ENCODE assay signal across 1 cellular context in the genomic region with DNA sequence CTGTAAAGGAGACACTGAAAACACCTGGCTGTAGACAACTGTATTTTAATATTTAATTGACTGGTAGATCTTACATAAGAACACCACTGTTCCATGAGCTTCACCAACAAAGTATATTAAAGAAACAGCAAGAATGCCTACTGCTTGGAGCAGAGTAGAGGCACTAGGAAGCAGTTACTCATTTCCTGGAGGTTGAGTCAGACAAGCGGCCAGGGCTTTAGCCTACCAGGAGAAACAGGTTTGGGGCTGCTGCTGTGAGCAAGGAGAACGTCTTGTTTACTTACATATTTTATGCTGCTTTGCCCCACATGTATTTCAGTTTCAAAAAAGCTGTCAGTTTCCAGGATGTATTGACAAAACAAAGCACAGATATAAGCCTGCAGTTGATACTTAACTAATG.
TF ChIP-seq lines count a peak whose summit lies in the region.

No MANE protein-coding gene starts in this region.

TF ChIP-seq in HepG2, 621 proteins besides CTCF, POLR2A, EP300 and RAD21:
- TF ChIP-seq RBAK (CRISPR knock-in tag; IDR thresholded peaks at IDR 0.05): no peak
